ENCODE assay signal across 33 cellular contexts in the genomic region with DNA sequence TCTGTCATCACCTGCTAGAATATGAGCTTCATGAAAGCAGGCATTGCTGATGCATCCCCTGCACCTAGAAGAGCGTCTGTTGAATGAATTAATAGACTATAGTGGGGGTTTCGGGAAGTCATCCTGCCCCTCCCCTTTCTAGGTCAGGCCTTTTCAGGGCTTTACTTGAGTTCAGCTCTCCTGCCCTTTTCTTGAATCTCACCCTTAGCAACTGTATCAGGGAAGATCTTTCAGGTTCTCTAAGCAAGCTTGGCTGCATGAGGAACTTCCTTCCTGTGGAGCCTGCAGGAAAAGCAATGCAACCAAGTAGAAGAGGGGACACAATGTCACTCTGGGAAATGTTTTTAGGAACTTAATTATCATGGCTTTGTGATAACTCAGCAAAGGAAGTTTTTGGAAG. TPM values are rescaled to one million over a fixed set of nuclear protein-coding genes. Genes with fewer than 3 reads are reported as not detected.
A peak's percentile ranks its signal among the peaks of the same experiment; 100 is the strongest.
DNase-seq lines count a peak whose midpoint lies in the region; ATAC-seq, FAIRE-seq and TF ChIP-seq lines count a peak whose summit lies in the region.
"Had no signal": no experiment of that assay in that cellular context is flagged by ENCODE, and none has a peak within 500 bp of the region (broad histone marks: within the 10 kb centered on the region; RNA-seq: fewer than 3 reads in every experiment).

No MANE protein-coding gene starts in this region.

- no peak overlapping the region for H3K4me3 Mint-ChIP-seq in memory B cell
- H3K4me3 Mint-ChIP-seq in CD8-positive, alpha-beta memory T cell = no peak overlapping the region
- H3K4me3 Mint-ChIP-seq: activated CD4-positive, alpha-beta T cell treated with anti-CD3 and anti-CD28 coated beads, Interleukin-2, amount 10 ng/mL, durations not matched to agents 7 days and 5 days; activated naive CD8-positive, alpha-beta T cell treated with anti-CD3 and anti-CD28 coated beads for 36 hours; naive thymus-derived CD8-positive, alpha-beta T cell; stimulated activated effector memory CD8-positive, alpha-beta T cell treated with anti-CD3 and anti-CD28 coated beads, Interleukin-12 subunit alpha, Interleukin-12 subunit beta, amount 100 ng/mL, for 72 hours had no signal

- no peaks in the 10 kb centered on the region for H3K36me3 Mint-ChIP-seq in memory B cell
- no peaks in the 10 kb centered on the region for H3K36me3 Mint-ChIP-seq in CD8-positive, alpha-beta memory T cell
- H3K36me3 Mint-ChIP-seq: activated naive CD8-positive, alpha-beta T cell treated with anti-CD3 and anti-CD28 coated beads for 36 hours; naive thymus-derived CD8-positive, alpha-beta T cell; stimulated activated effector memory CD8-positive, alpha-beta T cell treated with anti-CD3 and anti-CD28 coated beads, Interleukin-12 subunit alpha, Interleukin-12 subunit beta, amount 100 ng/mL, for 72 hours had no signal

- intact Hi-C loops in OCI-LY7 (cut with micrococcal nuclease; ENCODE audit: unreplicated experiment) = no loop called here
- intact Hi-C loops in GM12878 (cut with micrococcal nuclease; ENCODE audit: unreplicated experiment) = no loop called here

- no peaks in the 10 kb centered on the region for H3K9me3 Mint-ChIP-seq in memory B cell
- H3K9me3 Mint-ChIP-seq in CD8-positive, alpha-beta memory T cell = no peaks in the 10 kb centered on the region
- H3K9me3 Mint-ChIP-seq: activated CD4-positive, alpha-beta T cell treated with anti-CD3 and anti-CD28 coated beads, Interleukin-2, amount 10 ng/mL, durations not matched to agents 7 days and 5 days; activated naive CD8-positive, alpha-beta T cell treated with anti-CD3 and anti-CD28 coated beads for 36 hours; naive thymus-derived CD8-positive, alpha-beta T cell; stimulated activated effector memory CD8-positive, alpha-beta T cell treated with anti-CD3 and anti-CD28 coated beads, Interleukin-12 subunit alpha, Interleukin-12 subunit beta, amount 100 ng/mL, for 72 hours had no signal

- H4K20me1 ChIP-seq in OCI-LY7 (ENCODE audit: insufficient read depth, low read length) (no peaks in the 10 kb centered on the region), GM12878 (ENCODE audit: control insufficient read depth, insufficient read depth) (no peaks in the 10 kb centered on the region)

- peak overlapping the region; percentile 83; the same call in 1 of the 2 replicates for H2AFZ ChIP-seq in OCI-LY7 (ENCODE audit: low read length)
- H2AFZ ChIP-seq in GM12878 (ENCODE audit: control insufficient read depth, low read depth, low read length) = peak overlapping the region; percentile 38; the same call in 1 of the 2 replicates

- TF ChIP-seq CTCF in OCI-LY7 (conservative IDR thresholded peaks at IDR 0.05; ENCODE audit: low read length) = no peak
- no peak for TF ChIP-seq CTCF in GM12878 (IDR thresholded peaks at IDR 0.05 in 2 of 3, conservative IDR thresholded peaks at IDR 0.05 in 1 of 3; ENCODE audit: control insufficient read depth in 2 of 3, extremely low read depth in 1 of 3, insufficient read depth in 1 of 3, low read depth in 3 of 3, low read length in 3 of 3)

- TF ChIP-seq EP300 in GM12878 (IDR thresholded peaks at IDR 0.05; ENCODE audit: borderline replicate concordance in 1 of 2, control insufficient read depth in 1 of 2, low read depth in 2 of 2, low read length in 2 of 2) = no peak

- ATAC-seq in GM12878 = no peak
- no peak for ATAC-seq in memory B cell (ENCODE audit: low read depth)
- ATAC-seq: left lung; naive thymus-derived CD8-positive, alpha-beta T cell; stimulated activated effector memory CD8-positive, alpha-beta T cell treated with anti-CD3 and anti-CD28 coated beads, Interleukin-12 subunit alpha, Interleukin-12 subunit beta, amount 100 ng/mL, for 72 hours had no signal

- no peak overlapping the region for H3K9ac ChIP-seq in GM12878 (ENCODE audit: control insufficient read depth, insufficient read depth, low read length)

- no peaks in the 10 kb centered on the region for H3K9me3 ChIP-seq in OCI-LY7 (ENCODE audit: low read length)
- no peaks in the 10 kb centered on the region for H3K9me3 ChIP-seq in GM12878 (replicated peaks; ENCODE audit: control insufficient read depth, insufficient read depth, low read length)
- no peaks in the 10 kb centered on the region for H3K9me3 ChIP-seq in CD8-positive, alpha-beta memory T cell (ENCODE audit: low read length)
- H3K9me3 ChIP-seq: colonic mucosa, HAP-1, left lung, Peyer's patch, prostate gland, SJCRH30 had no signal

- H3K36me3 ChIP-seq in OCI-LY7 (ENCODE audit: insufficient read depth, low read length) (no peaks in the 10 kb centered on the region), GM12878 (ENCODE audit: control insufficient read depth in 2 of 2, insufficient read depth in 2 of 2, low read length in 1 of 2) (no peaks in the 10 kb centered on the region)
- H3K36me3 ChIP-seq in CD8-positive, alpha-beta memory T cell (ENCODE audit: insufficient read depth, low read length) = no peaks in the 10 kb centered on the region
- H3K36me3 ChIP-seq: colonic mucosa, HAP-1, left lung, Peyer's patch, prostate gland, SJCRH30 had no signal

- H3K79me2 ChIP-seq in OCI-LY7 (ENCODE audit: insufficient read depth, low read depth, low read length) (no peaks in the 10 kb centered on the region), GM12878 (ENCODE audit: control insufficient read depth, insufficient read depth, low read length) (no peaks in the 10 kb centered on the region)

- SMC1A ChIA-PET in GM12878 (lab: Charles Lee; ENCODE audit: uncharacterized antibody, unreplicated experiment) = interaction anchor here (3.2 kb wide), 1 partner anchor 10 kb away, joined by 16 read pairs; no protein-coding TSS in a partner anchor

- BruUV-seq in OCI-LY7 (replicated peaks; lab: Mats Ljungman, UMichigan) (no TSS peak), GM12878 (replicated peaks; lab: Mats Ljungman, UMichigan) (no TSS peak)

- DNase-seq in GM12892 (ENCODE audit: insufficient read length) (no peak), OCI-LY7 (ENCODE audit: low spot score) (peak; percentile 52), GM12878 (ENCODE audit: low read depth, low spot score) (no peak), memory B cell (ENCODE audit: low spot score in 2 of 2) (no peak), DMS53 treated with DMSO at 0.1 percent for 48 hours (lab: John Stamatoyannopoulos, UW; ENCODE audit: unreplicated experiment) (no peak), MV-4-11 (lab: John Stamatoyannopoulos, UW) (no peak), NCI-H510A (lab: John Stamatoyannopoulos, UW) (no peak)
- no peak for DNase-seq in CD8-positive, alpha-beta memory T cell
- DNase-seq: activated CD4-positive, alpha-beta T cell treated with anti-CD3 and anti-CD28 coated beads, Interleukin-2, amount 10 ng/mL, durations not matched to agents 7 days and 5 days; activated effector memory CD4-positive, alpha-beta T cell treated with anti-CD3 and anti-CD28 coated beads, Interleukin-2, amount 50 U/mL, for 16 hours; activated naive CD8-positive, alpha-beta T cell treated with anti-CD3 and anti-CD28 coated beads for 36 hours; anterior cingulate cortex; colonic mucosa; effector CD8-positive, alpha-beta T cell; KG1; left lung; midbrain; MM.1S; naive thymus-derived CD8-positive, alpha-beta T cell; NCI-H2029; NCI-H524 treated with DMSO at 0.1 percent for 48 hours; Peyer's patch; SJCRH30; stimulated activated CD4-positive, alpha-beta T cell treated with anti-CD3 and anti-CD28 coated beads, Interleukin-15, amount 100 ng/mL, for 24 hours; substantia nigra; SW 1271; T-helper 9 cell; trophoblast cell had no signal

- in situ Hi-C loops in GM12878 (cut with MboI) = no loop called here

- no peaks in the 10 kb centered on the region for H3K27me3 ChIP-seq in GM12878 (replicated peaks in 1 of 2; ENCODE audit: control insufficient read depth in 2 of 2, insufficient read depth in 2 of 2, low read length in 1 of 2)
- no peaks in the 10 kb centered on the region for H3K27me3 ChIP-seq in CD8-positive, alpha-beta memory T cell (ENCODE audit: insufficient read depth, low read length, poor library complexity, severe bottlenecking)
- H3K27me3 ChIP-seq: colonic mucosa, left lung, Peyer's patch, SJCRH30 had no signal

- no peak for TF ChIP-seq RAD21 in GM12878 (IDR thresholded peaks at IDR 0.05; ENCODE audit: insufficient read depth, low read depth, low read length)

- H3K27ac Mint-ChIP-seq in memory B cell = peak overlapping the region; percentile 54
- H3K27ac Mint-ChIP-seq in CD8-positive, alpha-beta memory T cell = peak overlapping the region in 1 of 8 donors; percentile 15
- H3K27ac Mint-ChIP-seq: activated CD4-positive, alpha-beta T cell treated with anti-CD3 and anti-CD28 coated beads, Interleukin-2, amount 10 ng/mL, durations not matched to agents 7 days and 5 days; activated naive CD8-positive, alpha-beta T cell treated with anti-CD3 and anti-CD28 coated beads for 36 hours had no signal

- FAIRE-seq in GM12892 (lab: Jason Lieb, UNC) (peak; percentile 24), GM12878 (lab: Jason Lieb, UNC) (no peak)

- WGBS in GM12878 (ENCODE audit: insufficient coverage, insufficient replicate concordance, low lambda C conversion rate, missing lambda C conversion rate) = 59% methylated on average over 2 of the region's 2 CpGs

- H3K4me1 ChIP-seq in OCI-LY7 (ENCODE audit: insufficient read depth, low read length, poor library complexity, severe bottlenecking) = peaks cover 92% of the 10 kb centered on the region
- H3K4me1 ChIP-seq in GM12878 (ENCODE audit: control insufficient read depth, insufficient read depth, low read length) = peaks cover 14% of the 10 kb centered on the region
- no peaks in the 10 kb centered on the region for H3K4me1 ChIP-seq in CD8-positive, alpha-beta memory T cell (ENCODE audit: insufficient read depth, low read length)
- H3K4me1 ChIP-seq: HAP-1, prostate gland had no signal

- POLR2A ChIA-PET in OCI-LY7 (lab: Charles Lee) = interaction anchor here (0.8 to 5.1 kb wide), 7 partner anchors 8 to 33 kb away, joined by 3 to 33 read pairs (median 4); no protein-coding TSS in a partner anchor
- POLR2A ChIA-PET in GM12878 (lab: Charles Lee) = no interaction called here
- POLR2A ChIA-PET in CD8-positive, alpha-beta memory T cell (lab: Charles Lee) = no interaction called here

- CTCF ChIA-PET in OCI-LY7 (lab: Charles Lee; ENCODE audit: unreplicated experiment) = no interaction called here
- CTCF ChIA-PET in GM12878 (lab: Yijun Ruan, JAX) = interaction anchor here (0.8 to 1.2 kb wide), 3 partner anchors 11 to 23 kb away, joined by 3 to 4 read pairs (median 3); no protein-coding TSS in a partner anchor
- CTCF ChIA-PET in CD8-positive, alpha-beta memory T cell (lab: Charles Lee) = no interaction called here

- H3K9me2 ChIP-seq in OCI-LY7 (ENCODE audit: insufficient read depth, low read length) = no peaks in the 10 kb centered on the region

- H3K27me3 Mint-ChIP-seq in memory B cell = no peaks in the 10 kb centered on the region
- H3K27me3 Mint-ChIP-seq in CD8-positive, alpha-beta memory T cell = no peaks in the 10 kb centered on the region
- H3K27me3 Mint-ChIP-seq: activated CD4-positive, alpha-beta T cell treated with anti-CD3 and anti-CD28 coated beads, Interleukin-2, amount 10 ng/mL, durations not matched to agents 7 days and 5 days; activated naive CD8-positive, alpha-beta T cell treated with anti-CD3 and anti-CD28 coated beads for 36 hours; naive thymus-derived CD8-positive, alpha-beta T cell had no signal

- H3K27ac ChIP-seq in OCI-LY7 (ENCODE audit: low read depth, low read length, poor library complexity, severe bottlenecking) (peak overlapping the region; percentile 56), GM12878 (ENCODE audit: control insufficient read depth, insufficient read depth) (no peak overlapping the region)
- H3K27ac ChIP-seq in CD8-positive, alpha-beta memory T cell (ENCODE audit: low read depth, low read length) = no peak overlapping the region
- H3K27ac ChIP-seq: colonic mucosa, epithelial cell of prostate, Peyer's patch, prostate gland had no signal

- H3K4me1 Mint-ChIP-seq in memory B cell = peaks cover 50% of the 10 kb centered on the region
- H3K4me1 Mint-ChIP-seq in CD8-positive, alpha-beta memory T cell = peaks cover 5 to 12% (median 6%) of the 10 kb centered on the region in 3 donors
- H3K4me1 Mint-ChIP-seq: activated naive CD8-positive, alpha-beta T cell treated with anti-CD3 and anti-CD28 coated beads for 36 hours had no signal

- TF ChIP-seq POLR2A in GM12892 (IDR thresholded peaks at IDR 0.05; ENCODE audit: low read depth, low read length) = no peak
- no peak for TF ChIP-seq POLR2A in GM12878 (IDR thresholded peaks at IDR 0.05; ENCODE audit: low read depth, low read length)

- H3K4me2 ChIP-seq in OCI-LY7 (ENCODE audit: low read length) (peak overlapping the region; percentile 64), GM12878 (ENCODE audit: control insufficient read depth, insufficient read depth) (no peak overlapping the region)

- H3K4me3 ChIP-seq in OCI-LY7 (ENCODE audit: low read depth, low read length, poor library complexity, severe bottlenecking) (no peak overlapping the region), GM12878 (no peak overlapping the region)
- H3K4me3 ChIP-seq in CD8-positive, alpha-beta memory T cell (ENCODE audit: low read length) = no peak overlapping the region
- H3K4me3 ChIP-seq: colonic mucosa, HAP-1, left lung, Peyer's patch, prostate gland, SJCRH30 had no signal

- RAD21 ChIA-PET in GM12878 (lab: Charles Lee; ENCODE audit: unreplicated experiment) = interaction anchor here (1.2 kb wide), 1 partner anchor 65 kb away, joined by 5 read pairs; no protein-coding TSS in a partner anchor

RNA-seq across cellular contexts. Expression of gene KIAA0040, which starts 27.2 kb away (rescaled TPM):
- 11.6 TPM for polyA plus RNA-seq in GM12892 (2012; ENCODE audit: missing spikeins)
- total RNA-seq in OCI-LY7 (2014; rRNA removed; shearing (Covaris generic)) = 54.7 and 57.9 TPM in 2 replicates
- total RNA-seq in OCI-LY7 (2022) (50.2 and 61.1 TPM in 2 replicates), GM12878 (2014; rRNA removed) (22.9 and 24.1 TPM in 2 replicates), GM12878 (2014; rRNA removed; fragmentation: Illumina TruSeq; extraction: Trizol) (23.5 and 24.4 TPM in 2 replicates), GM12878 (2021) (29.0 and 29.2 TPM in 2 replicates)
- 19.4 and 22.6 TPM in 2 replicates for total RNA-seq in GM12878 (2013; cell fraction: nucleolus; rRNA removed)
- polyA plus RNA-seq in GM12878 (2011; ENCODE audit: low read depth) = 5.8 TPM
- polyA plus RNA-seq in GM12878 (2011; rRNA removed) (39.9 and 47.7 TPM in 2 replicates), GM12878 (2014; fragmentation: Illumina TruSeq; extraction: Trizol) (31.8 and 38.1 TPM in 2 replicates), GM12878 (2014; fragmentation: Nextera tagmentation; extraction: Ambion mirVana) (1 to 10 TPM; 7.6 to 8.3 TPM), GM12878 (2014; rRNA removed) (20.5 and 24.1 TPM in 2 replicates), GM12878 (2016; fragmentation: Nextera tagmentation; extraction: Ambion mirVana) (10 to 100 TPM; 19.7 to 20.3 TPM)
- polyA plus RNA-seq in GM12878 (2011; cell fraction: cytosol; rRNA removed) = 44.7 and 45.5 TPM in 2 replicates
- polyA plus RNA-seq in GM12878 (2011; cell fraction: nucleus; rRNA removed) = 28.1 and 33.0 TPM in 2 replicates
- polyA plus RNA-seq in GM12878 (2012) = 7.0 and 11.0 TPM in 2 replicates
- 57.5 and 68.2 TPM in 2 replicates for polyA minus RNA-seq in GM12878 (2011; rRNA and poly(A)+ RNA removed)
- polyA minus RNA-seq in GM12878 (2011; cell fraction: cytosol; rRNA and poly(A)+ RNA removed) = 15.7 and 17.1 TPM in 2 replicates
- polyA minus RNA-seq in GM12878 (2011; cell fraction: nucleus; rRNA and poly(A)+ RNA removed) = 14.0 and 17.7 TPM in 2 replicates
- 10 to 100 TPM; 30.4 to 31.8 TPM for total RNA-seq in CD8-positive, alpha-beta memory T cell
- polyA plus RNA-seq in CD8-positive, alpha-beta memory T cell = 39.3 TPM
- total RNA-seq: G401 had no signal
